8 cellular contexts compared by ENCODE assay signal in the genomic region with DNA sequence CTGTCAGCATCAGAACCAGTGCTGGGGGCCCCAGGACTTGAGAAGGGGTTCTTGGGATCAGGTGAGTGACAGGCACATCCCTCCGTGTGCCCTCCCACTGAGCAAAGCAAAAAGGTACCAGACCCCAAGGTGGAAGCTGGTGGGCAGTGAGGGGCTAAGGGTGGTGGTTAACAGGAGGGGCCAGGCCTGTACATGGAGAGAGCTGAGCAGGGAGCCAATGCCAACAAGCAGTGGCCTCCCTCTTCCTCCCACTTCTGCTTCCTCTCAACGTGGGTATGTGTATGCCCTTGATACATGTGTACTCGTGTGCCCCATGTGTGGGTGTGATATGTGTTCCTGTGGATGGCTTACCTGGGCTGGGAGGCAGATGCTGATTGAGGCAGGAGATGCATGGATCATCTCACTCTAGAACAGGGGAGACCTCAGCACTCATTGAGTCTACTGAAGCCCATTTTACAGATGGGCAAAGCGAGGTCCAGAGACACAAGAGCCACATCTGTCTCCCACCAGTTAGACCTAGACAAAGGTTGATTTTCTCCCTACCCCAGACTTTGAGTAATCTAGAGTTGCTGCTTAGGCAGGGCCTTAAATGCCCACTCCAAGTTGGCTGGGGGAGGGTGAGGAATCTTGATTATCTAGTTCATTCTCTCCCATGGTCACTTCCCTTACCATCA. TPM values are rescaled to one million over a fixed set of nuclear protein-coding genes. Genes with fewer than 3 reads are reported as not detected.
A peak's percentile ranks its signal among the peaks of the same experiment; 100 is the strongest.
DNase-seq lines count a peak whose midpoint lies in the region; ATAC-seq and TF ChIP-seq lines count a peak whose summit lies in the region.

No MANE protein-coding gene starts in this region.

- H3K9me3 Mint-ChIP-seq in T-helper 2 cell treated with Interferon-gamma antibody and Interleukin-4, amounts not matched to agents 5 μg/mL and 100 μg/mL, for 36 hours, result no peaks in the 10 kb centered on the region
- H3K9me3 Mint-ChIP-seq in activated naive CD8-positive, alpha-beta T cell (ENCODE audit: low read depth), result no peaks in the 10 kb centered on the region
- no peaks in the 10 kb centered on the region for H3K9me3 Mint-ChIP-seq in stimulated activated naive CD8-positive, alpha-beta T cell treated with anti-CD3 and anti-CD28 coated beads, Interleukin-15, amount 100 ng/mL, for 72 hours

- intact Hi-C loops in lower leg skin (cut with DNase I; ENCODE audit: low total_unique reads), result no loop called here

- TF ChIP-seq CTCF in lower leg skin (IDR thresholded peaks at IDR 0.05), result no peak

- no peak overlapping the region for H3K27ac Mint-ChIP-seq in T-helper 2 cell treated with Interferon-gamma antibody and Interleukin-4, amounts not matched to agents 5 μg/mL and 100 μg/mL, for 36 hours
- peak overlapping the region; percentile 68 for H3K27ac Mint-ChIP-seq in activated naive CD8-positive, alpha-beta T cell
- peak overlapping the region in 1 of 2 donors; percentile 68 for H3K27ac Mint-ChIP-seq in stimulated activated naive CD8-positive, alpha-beta T cell treated with anti-CD3 and anti-CD28 coated beads, Interleukin-15, amount 100 ng/mL, for 72 hours

- peaks cover 41% of the 10 kb centered on the region for H3K27me3 Mint-ChIP-seq in T-helper 2 cell treated with Interferon-gamma antibody and Interleukin-4, amounts not matched to agents 5 μg/mL and 100 μg/mL, for 36 hours (ENCODE audit: low read depth)
- peaks cover 12% of the 10 kb centered on the region for H3K27me3 Mint-ChIP-seq in activated naive CD8-positive, alpha-beta T cell
- H3K27me3 Mint-ChIP-seq in stimulated activated naive CD8-positive, alpha-beta T cell treated with anti-CD3 and anti-CD28 coated beads, Interleukin-15, amount 100 ng/mL, for 72 hours, result peaks cover 32% of the 10 kb centered on the region

- DNase-seq in T-helper 2 cell treated with Interferon-gamma antibody and Interleukin-4, amounts not matched to agents 5 μg/mL and 100 μg/mL, for 36 hours (ENCODE audit: low spot score), result no peak
- DNase-seq in T-helper 2 cell (no peak), lower leg skin (ENCODE audit: low spot score in 2 of 2) (peak; percentile 14 to 78), putamen (ENCODE audit: low spot score) (no peak)
- peak in 1 of 2 donors; percentile 11 for DNase-seq in stimulated activated naive CD8-positive, alpha-beta T cell treated with anti-CD3 and anti-CD28 coated beads, Interleukin-15, amount 100 ng/mL, for 72 hours

- peak overlapping the region; percentile 68 for H3K4me3 Mint-ChIP-seq in T-helper 2 cell treated with Interferon-gamma antibody and Interleukin-4, amounts not matched to agents 5 μg/mL and 100 μg/mL, for 36 hours
- peak overlapping the region; percentile 86 for H3K4me3 Mint-ChIP-seq in activated naive CD8-positive, alpha-beta T cell
- H3K4me3 Mint-ChIP-seq in stimulated activated naive CD8-positive, alpha-beta T cell treated with anti-CD3 and anti-CD28 coated beads, Interleukin-15, amount 100 ng/mL, for 72 hours, result peak overlapping the region; percentile 76 to 77

- ATAC-seq in stimulated activated naive CD8-positive, alpha-beta T cell treated with anti-CD3 and anti-CD28 coated beads, Interleukin-15, amount 100 ng/mL, for 72 hours, result no peak
- ATAC-seq in GM21515 (IDR thresholded peaks at IDR 0.05; ENCODE audit: unreplicated experiment), result no peak
- ATAC-seq in HG02981 (IDR thresholded peaks at IDR 0.05; ENCODE audit: unreplicated experiment), result no peak

- no peaks in the 10 kb centered on the region for H3K36me3 Mint-ChIP-seq in T-helper 2 cell treated with Interferon-gamma antibody and Interleukin-4, amounts not matched to agents 5 μg/mL and 100 μg/mL, for 36 hours (ENCODE audit: low read depth)
- no peaks in the 10 kb centered on the region for H3K36me3 Mint-ChIP-seq in activated naive CD8-positive, alpha-beta T cell

- WGBS in lower leg skin, 2 donors, result 47 to 51% methylated on average over 4 of the region's 4 CpGs

- H3K4me3 ChIP-seq in lower leg skin (ENCODE audit: low read depth, poor library complexity, severe bottlenecking), result peak overlapping the region; percentile 27

- TF ChIP-seq POLR2A in lower leg skin (IDR thresholded peaks at IDR 0.05), result no peak

- H3K4me1 Mint-ChIP-seq in T-helper 2 cell treated with Interferon-gamma antibody and Interleukin-4, amounts not matched to agents 5 μg/mL and 100 μg/mL, for 36 hours (ENCODE audit: low read depth), result peaks cover 21% of the 10 kb centered on the region
- H3K4me1 Mint-ChIP-seq in activated naive CD8-positive, alpha-beta T cell (ENCODE audit: low read depth), result peaks cover 57% of the 10 kb centered on the region
- H3K4me1 Mint-ChIP-seq in stimulated activated naive CD8-positive, alpha-beta T cell treated with anti-CD3 and anti-CD28 coated beads, Interleukin-15, amount 100 ng/mL, for 72 hours, result peaks cover 72% of the 10 kb centered on the region

RNA-seq across cellular contexts. Expression of a gene that starts 0.9 kb away (rescaled TPM):
- total RNA-seq in lower leg skin, result 100 to 1,000 TPM in 1 of 4 donors, 10 to 100 TPM in 3; 69.9 to 110 (median 70.8) TPM

Comparison
In these comparisons a context has a peak if more than half of its experiments do, and no peak if none do; other contexts are left out.
1. DNase-seq: peak in lower leg skin (2 of 2); none in T-helper 2 cell treated with Interferon-gamma antibody and Interleukin-4, amounts not matched to agents 5 μg/mL and 100 μg/mL, for 36 hours (single experiment), T-helper 2 cell (0 of 5) and putamen (single experiment).
2. Peak in every context shown above with its lines, with median percentiles within 50 percentile points of each other: H3K4me3 Mint-ChIP-seq.